31 cellular contexts compared by ENCODE assay signal in genomic region chr3:64974401-64974800, GRCh38.
"Had no signal": no experiment of that assay in that cellular context is flagged by ENCODE, and none has a peak within 500 bp of the region (broad histone marks: within the 10 kb centered on the region; RNA-seq: fewer than 3 reads in every experiment).

No MANE protein-coding gene starts in this region.

- H3K27ac ChIP-seq: ascending aorta, brain microvascular endothelial cell, epithelial cell of prostate, esophagus squamous epithelium, gastroesophageal sphincter had no signal

- H3K27ac Mint-ChIP-seq: activated CD4-positive, alpha-beta memory T cell treated with anti-CD3 and anti-CD28 coated beads for 36 hours; activated CD4-positive, alpha-beta T cell treated with anti-CD3 and anti-CD28 coated beads for 36 hours; activated CD4-positive, alpha-beta T cell treated with anti-CD3 and anti-CD28 coated beads, Interleukin-2, amount 10 ng/mL, durations not matched to agents 24 days and 14 days; activated CD8-positive, alpha-beta T cell treated with anti-CD3 and anti-CD28 coated beads, Interleukin-2, amount 10 ng/mL, durations not matched to agents 7 days and 5 days; activated naive CD4-positive, alpha-beta T cell treated with anti-CD3 and anti-CD28 coated beads, Interleukin-2, amount 10 ng/mL, durations not matched to agents 7 days and 5 days; activated naive CD4-positive, alpha-beta T cell treated with anti-CD3 and anti-CD28 coated beads, Interleukin-2, amount 50 U/mL, for 72 hours; activated naive CD8-positive, alpha-beta T cell treated with anti-CD3 and anti-CD28 coated beads, Interleukin-2, amount 10 ng/mL, durations not matched to agents 7 days and 5 days; activated T-cell treated with anti-CD3 and anti-CD28 coated beads, Interleukin-2, amount 50 U/mL, for 24 hours; activated T-cell treated with anti-CD3 and anti-CD28 coated beads, Interleukin-2, amount 50 U/mL, for 72 hours; T-cell; T-helper 17 cell; T-helper 2 cell treated with Interferon-gamma antibody and Interleukin-4, amounts not matched to agents 5 μg/mL and 100 μg/mL, for 36 hours had no signal

- H3K27me3 ChIP-seq: ascending aorta, brain microvascular endothelial cell, esophagus squamous epithelium, gastroesophageal sphincter had no signal

- H3K4me1 Mint-ChIP-seq: activated CD4-positive, alpha-beta T cell treated with anti-CD3 and anti-CD28 coated beads for 36 hours; activated naive CD4-positive, alpha-beta T cell treated with anti-CD3 and anti-CD28 coated beads, Interleukin-2, amount 10 ng/mL, durations not matched to agents 7 days and 5 days; activated naive CD8-positive, alpha-beta T cell treated with anti-CD3 and anti-CD28 coated beads, Interleukin-2, amount 10 ng/mL, durations not matched to agents 7 days and 5 days; T-cell; T-helper 17 cell had no signal

- H3K36me3 Mint-ChIP-seq: activated CD4-positive, alpha-beta memory T cell treated with anti-CD3 and anti-CD28 coated beads for 36 hours; activated naive CD4-positive, alpha-beta T cell treated with anti-CD3 and anti-CD28 coated beads, Interleukin-2, amount 10 ng/mL, durations not matched to agents 7 days and 5 days; activated naive CD8-positive, alpha-beta T cell treated with anti-CD3 and anti-CD28 coated beads, Interleukin-2, amount 10 ng/mL, durations not matched to agents 7 days and 5 days; T-cell had no signal

- H3K27me3 Mint-ChIP-seq: activated CD4-positive, alpha-beta memory T cell treated with anti-CD3 and anti-CD28 coated beads for 36 hours; activated naive CD4-positive, alpha-beta T cell treated with anti-CD3 and anti-CD28 coated beads, Interleukin-2, amount 10 ng/mL, durations not matched to agents 7 days and 5 days; activated naive CD8-positive, alpha-beta T cell treated with anti-CD3 and anti-CD28 coated beads, Interleukin-2, amount 10 ng/mL, durations not matched to agents 7 days and 5 days; activated T-cell treated with anti-CD3 and anti-CD28 coated beads, Interleukin-2, amount 50 U/mL, for 24 hours; T-cell; T-helper 17 cell had no signal

- H3K9me3 ChIP-seq: ascending aorta, esophagus squamous epithelium, gastroesophageal sphincter had no signal

- ATAC-seq: activated CD4-positive, alpha-beta T cell treated with anti-CD3 and anti-CD28 coated beads for 36 hours; activated CD8-positive, alpha-beta T cell treated with anti-CD3 and anti-CD28 coated beads, Interleukin-2, amount 10 ng/mL, durations not matched to agents 7 days and 5 days; activated naive CD4-positive, alpha-beta T cell treated with anti-CD3 and anti-CD28 coated beads, Interleukin-2, amount 50 U/mL, for 72 hours; activated T-cell treated with anti-CD3 and anti-CD28 coated beads, Interleukin-2, amount 50 U/mL, for 72 hours; gastroesophageal sphincter; T-cell; T-helper 17 cell had no signal

- DNase-seq: activated CD4-positive, alpha-beta memory T cell treated with anti-CD3 and anti-CD28 coated beads for 36 hours; activated CD4-positive, alpha-beta T cell treated with anti-CD3 and anti-CD28 coated beads for 36 hours; activated CD4-positive, alpha-beta T cell treated with anti-CD3 and anti-CD28 coated beads, Interleukin-2, amount 10 ng/mL, durations not matched to agents 24 days and 14 days; activated CD4-positive, CD25-positive, alpha-beta regulatory T cell; activated CD4-positive, CD25-positive, alpha-beta regulatory T cell treated with anti-CD3 and anti-CD28 coated beads, Interleukin-2, amount 50 U/mL, for 72 hours; activated CD8-positive, alpha-beta memory T cell treated with anti-CD3 and anti-CD28 coated beads, Interleukin-2, amount 50 U/mL, for 48 hours; activated CD8-positive, alpha-beta T cell treated with anti-CD3 and anti-CD28 coated beads, Interleukin-2, amount 10 ng/mL, durations not matched to agents 7 days and 5 days; activated gamma-delta T cell; activated naive CD4-positive, alpha-beta T cell; activated naive CD4-positive, alpha-beta T cell treated with anti-CD3 and anti-CD28 coated beads, Interleukin-2, amount 10 ng/mL, durations not matched to agents 7 days and 5 days; activated naive CD8-positive, alpha-beta T cell treated with anti-CD3 and anti-CD28 coated beads, Interleukin-2, amount 10 ng/mL, durations not matched to agents 7 days and 5 days; activated T-cell treated with anti-CD3 and anti-CD28 coated beads for 4 hours; activated T-cell treated with anti-CD3 and anti-CD28 coated beads, Interleukin-2, amount 50 U/mL, for 24 hours; activated T-cell treated with anti-CD3 and anti-CD28 coated beads, Interleukin-2, amount 50 U/mL, for 72 hours; brain microvascular endothelial cell; cortex of kidney; dermis blood vessel endothelial cell; effector CD4-positive, alpha-beta T cell; esophagus squamous epithelium; foreskin melanocyte; T-cell; T-helper 17 cell; T1000 had no signal

- H3K36me3 ChIP-seq: brain microvascular endothelial cell, esophagus squamous epithelium had no signal

- FAIRE-seq: colon, endometrium, endothelial cell of umbilical vein had no signal

- H3K4me3 Mint-ChIP-seq: activated CD4-positive, alpha-beta memory T cell treated with anti-CD3 and anti-CD28 coated beads for 36 hours; activated CD4-positive, alpha-beta T cell treated with anti-CD3 and anti-CD28 coated beads for 36 hours; activated CD4-positive, alpha-beta T cell treated with anti-CD3 and anti-CD28 coated beads, Interleukin-2, amount 10 ng/mL, durations not matched to agents 24 days and 14 days; activated CD8-positive, alpha-beta T cell treated with anti-CD3 and anti-CD28 coated beads, Interleukin-2, amount 10 ng/mL, durations not matched to agents 7 days and 5 days; activated naive CD4-positive, alpha-beta T cell treated with anti-CD3 and anti-CD28 coated beads, Interleukin-2, amount 10 ng/mL, durations not matched to agents 7 days and 5 days; activated naive CD8-positive, alpha-beta T cell treated with anti-CD3 and anti-CD28 coated beads, Interleukin-2, amount 10 ng/mL, durations not matched to agents 7 days and 5 days; activated T-cell treated with anti-CD3 and anti-CD28 coated beads, Interleukin-2, amount 50 U/mL, for 24 hours; activated T-cell treated with anti-CD3 and anti-CD28 coated beads, Interleukin-2, amount 50 U/mL, for 72 hours; T-cell; T-helper 17 cell; T-helper 2 cell treated with Interferon-gamma antibody and Interleukin-4, amounts not matched to agents 5 μg/mL and 100 μg/mL, for 36 hours had no signal

- H3K4me3 ChIP-seq: ascending aorta, esophagus squamous epithelium, gastroesophageal sphincter had no signal

- H3K9me3 Mint-ChIP-seq: activated CD4-positive, alpha-beta memory T cell treated with anti-CD3 and anti-CD28 coated beads for 36 hours; activated T-cell treated with anti-CD3 and anti-CD28 coated beads, Interleukin-2, amount 50 U/mL, for 24 hours had no signal
